Comparison of ENCODE assay signal across 23 cellular contexts in the genomic region with DNA sequence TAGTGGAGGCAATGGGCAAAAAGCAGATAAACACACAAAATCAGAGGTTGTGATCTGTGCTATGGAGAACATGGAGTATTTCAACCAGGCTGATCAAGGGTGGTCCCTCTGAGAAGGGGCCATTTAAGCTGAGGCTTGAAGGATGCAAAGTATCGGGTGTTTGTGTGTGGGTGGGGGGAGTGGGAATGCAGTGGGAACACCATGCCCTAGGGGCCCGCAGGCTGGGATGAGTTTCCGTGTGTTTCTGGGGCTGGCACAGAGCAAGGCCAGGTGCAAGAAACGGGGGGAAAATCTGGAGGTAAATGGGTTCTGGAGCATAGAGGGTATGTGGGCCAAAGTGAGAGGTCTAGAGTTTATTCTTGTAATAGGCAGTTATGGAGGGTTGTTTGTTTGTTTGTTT. TPM values are rescaled to one million over a fixed set of nuclear protein-coding genes. Genes with fewer than 3 reads are reported as not detected.
DNase-seq lines count a peak whose midpoint lies in the region; ATAC-seq and TF ChIP-seq lines count a peak whose summit lies in the region.
"Had no signal": no experiment of that assay in that cellular context is flagged by ENCODE, and none has a peak within 500 bp of the region (broad histone marks: within the 10 kb centered on the region; RNA-seq: fewer than 3 reads in every experiment).

No MANE protein-coding gene starts in this region.

- no peaks in the 10 kb centered on the region for H3K9me3 Mint-ChIP-seq in CD4-positive, alpha-beta memory T cell
- H3K9me3 Mint-ChIP-seq: activated CD4-positive, alpha-beta T cell treated with anti-CD3 and anti-CD28 coated beads, Interleukin-2, amount 10 ng/mL, durations not matched to agents 24 days and 14 days; activated T-cell treated with anti-CD3 and anti-CD28 coated beads, Interleukin-2, amount 50 U/mL, for 4 hours; CD14-positive monocyte had no signal

- H3K27ac ChIP-seq in heart left ventricle = peak overlapping the region in 8 of 12 donors; percentile 13 to 68 (median 36)
- peak overlapping the region in 5 of 10 donors; percentile 19 to 58 (median 45) for H3K27ac ChIP-seq in heart right ventricle
- H3K27ac ChIP-seq in gastroesophageal sphincter = peak overlapping the region in 3 of 4 donors; percentile 67 to 77 (median 69)
- peak overlapping the region; percentile 84 for H3K27ac ChIP-seq in parathyroid adenoma
- peak overlapping the region; percentile 44 to 48 for H3K27ac ChIP-seq in uterus
- H3K27ac ChIP-seq in CD4-positive, alpha-beta memory T cell (ENCODE audit: low read depth, low read length) = no peak overlapping the region
- H3K27ac ChIP-seq in PC-3 (ENCODE audit: low read length) = no peak overlapping the region
- H3K27ac ChIP-seq: 22Rv1, body of pancreas, spleen, upper lobe of right lung, VCaP had no signal

- no peaks in the 10 kb centered on the region for H3K79me2 ChIP-seq in parathyroid adenoma
- no peaks in the 10 kb centered on the region for H3K79me2 ChIP-seq in PC-3 (ENCODE audit: low read length)

- H3K9me2 ChIP-seq in PC-3 (replicated peaks; ENCODE audit: low read length) = no peaks in the 10 kb centered on the region

- WGBS in heart left ventricle, 4 donors = 84 to 95% (median 89%) methylated on average over 4 of the region's 4 CpGs
- 90 to 91% methylated on average over 4 of the region's 4 CpGs for WGBS in heart right ventricle, 2 donors
- WGBS in gastroesophageal sphincter (ENCODE audit: low coverage in 1 of 2), 2 donors = 73 to 94% methylated on average over 3 to 4 of the region's 4 CpGs

- no peaks in the 10 kb centered on the region for H3K4me1 Mint-ChIP-seq in CD4-positive, alpha-beta memory T cell
- H3K4me1 Mint-ChIP-seq: activated CD4-positive, alpha-beta T cell treated with anti-CD3 and anti-CD28 coated beads, Interleukin-2, amount 10 ng/mL, durations not matched to agents 24 days and 14 days; CD14-positive monocyte had no signal

- H3K36me3 ChIP-seq in heart left ventricle = no peaks in the 10 kb centered on the region
- H3K36me3 ChIP-seq in heart right ventricle = no peaks in the 10 kb centered on the region
- H3K36me3 ChIP-seq in gastroesophageal sphincter = no peaks in the 10 kb centered on the region
- no peaks in the 10 kb centered on the region for H3K36me3 ChIP-seq in parathyroid adenoma (ENCODE audit: control insufficient read depth, insufficient read depth, low read length)
- H3K36me3 ChIP-seq in uterus = no peaks in the 10 kb centered on the region
- no peaks in the 10 kb centered on the region for H3K36me3 ChIP-seq in CD4-positive, alpha-beta memory T cell (ENCODE audit: insufficient read depth, low read length)
- no peaks in the 10 kb centered on the region for H3K36me3 ChIP-seq in PC-3 (ENCODE audit: low read depth, low read length)
- H3K36me3 ChIP-seq: spleen, upper lobe of right lung had no signal

- ATAC-seq in heart left ventricle (no peak), heart right ventricle (no peak), gastroesophageal sphincter (no peak), PC-3 (no peak), left lobe of liver (no peak)
- ATAC-seq: activated T-cell treated with anti-CD3 and anti-CD28 coated beads, Interleukin-2, amount 50 U/mL, for 4 hours; body of pancreas; GM12878; upper lobe of right lung had no signal

- peaks cover 0 to 1% of the 10 kb centered on the region in 2 donors for H3K27me3 Mint-ChIP-seq in CD4-positive, alpha-beta memory T cell
- H3K27me3 Mint-ChIP-seq: activated CD4-positive, alpha-beta T cell treated with anti-CD3 and anti-CD28 coated beads, Interleukin-2, amount 10 ng/mL, durations not matched to agents 24 days and 14 days had no signal

- no peaks in the 10 kb centered on the region for H4K20me1 ChIP-seq in PC-3 (ENCODE audit: low read length)

- H3K36me3 Mint-ChIP-seq in CD4-positive, alpha-beta memory T cell = no peaks in the 10 kb centered on the region
- H3K36me3 Mint-ChIP-seq: CD14-positive monocyte had no signal

- H3K4me1 ChIP-seq in heart left ventricle = peaks cover 0 to 15% (median 10%) of the 10 kb centered on the region in 12 donors
- H3K4me1 ChIP-seq in heart right ventricle = peaks cover 7 to 23% (median 10%) of the 10 kb centered on the region in 9 donors
- peaks cover 0 to 22% (median 14%) of the 10 kb centered on the region in 3 donors for H3K4me1 ChIP-seq in gastroesophageal sphincter
- peaks cover 24% of the 10 kb centered on the region for H3K4me1 ChIP-seq in parathyroid adenoma
- no peaks in the 10 kb centered on the region for H3K4me1 ChIP-seq in uterus
- no peaks in the 10 kb centered on the region for H3K4me1 ChIP-seq in CD4-positive, alpha-beta memory T cell (ENCODE audit: insufficient read depth, low read length)
- no peaks in the 10 kb centered on the region for H3K4me1 ChIP-seq in PC-3 (ENCODE audit: insufficient read depth, low read length)
- H3K4me1 ChIP-seq: spleen, upper lobe of right lung had no signal

- H3K4me2 ChIP-seq in parathyroid adenoma (ENCODE audit: low read length) = no peak overlapping the region
- H3K4me2 ChIP-seq in PC-3 (ENCODE audit: low read length) = no peak overlapping the region

- TF ChIP-seq CTCF in heart left ventricle (IDR thresholded peaks at IDR 0.05) = no peak
- no peak for TF ChIP-seq CTCF in heart right ventricle (IDR thresholded peaks at IDR 0.05)
- TF ChIP-seq CTCF in gastroesophageal sphincter (IDR thresholded peaks at IDR 0.05) = no peak
- no peak for TF ChIP-seq CTCF in parathyroid adenoma (IDR thresholded peaks at IDR 0.05)
- no peak for TF ChIP-seq CTCF in uterus (IDR thresholded peaks at IDR 0.05)
- no peak for TF ChIP-seq CTCF in PC-3 (conservative IDR thresholded peaks at IDR 0.05; ENCODE audit: low read depth, low read length)

- H3K27me3 ChIP-seq in heart left ventricle (no peaks in the 10 kb centered on the region), heart right ventricle (no peaks in the 10 kb centered on the region), gastroesophageal sphincter (no peaks in the 10 kb centered on the region), parathyroid adenoma (ENCODE audit: control insufficient read depth, insufficient read depth, low read length) (no peaks in the 10 kb centered on the region), uterus (no peaks in the 10 kb centered on the region), PC-3 (ENCODE audit: low read length) (no peaks in the 10 kb centered on the region)
- no peaks in the 10 kb centered on the region for H3K27me3 ChIP-seq in CD4-positive, alpha-beta memory T cell (ENCODE audit: insufficient read depth, low read length)
- H3K27me3 ChIP-seq: body of pancreas, spleen, upper lobe of right lung had no signal

- H2AFZ ChIP-seq in parathyroid adenoma (peak overlapping the region; percentile 50), PC-3 (ENCODE audit: low read length) (no peak overlapping the region)

- no peak overlapping the region for H3K4me3 Mint-ChIP-seq in CD4-positive, alpha-beta memory T cell
- H3K4me3 Mint-ChIP-seq: activated CD4-positive, alpha-beta T cell treated with anti-CD3 and anti-CD28 coated beads, Interleukin-2, amount 10 ng/mL, durations not matched to agents 24 days and 14 days; activated T-cell treated with anti-CD3 and anti-CD28 coated beads, Interleukin-2, amount 50 U/mL, for 4 hours; CD14-positive monocyte had no signal

- POLR2A ChIA-PET in CD4-positive, alpha-beta memory T cell (lab: Charles Lee; ENCODE audit: partially characterized antibody) = no interaction called here
- POLR2A ChIA-PET in PC-3 (lab: Charles Lee; ENCODE audit: unreplicated experiment) = no interaction called here

- CTCF ChIA-PET in CD4-positive, alpha-beta memory T cell (lab: Charles Lee; ENCODE audit: partially characterized antibody) = interaction anchor here (1.2 kb wide), 1 partner anchor 26 kb away, joined by 4 read pairs; no protein-coding TSS in a partner anchor
- CTCF ChIA-PET in PC-3 (lab: Charles Lee) = no interaction called here

- no peaks in the 10 kb centered on the region for H3K9me3 ChIP-seq in heart left ventricle
- H3K9me3 ChIP-seq in heart right ventricle = no peaks in the 10 kb centered on the region
- H3K9me3 ChIP-seq in gastroesophageal sphincter = no peaks in the 10 kb centered on the region
- H3K9me3 ChIP-seq in parathyroid adenoma (ENCODE audit: control insufficient read depth, low read length) = no peaks in the 10 kb centered on the region
- H3K9me3 ChIP-seq in uterus = no peaks in the 10 kb centered on the region
- no peaks in the 10 kb centered on the region for H3K9me3 ChIP-seq in CD4-positive, alpha-beta memory T cell (ENCODE audit: control insufficient read depth in 1 of 2, low read length in 2 of 2)
- H3K9me3 ChIP-seq in PC-3 (ENCODE audit: low read length) = no peaks in the 10 kb centered on the region
- H3K9me3 ChIP-seq: body of pancreas, spleen, upper lobe of right lung had no signal

- intact Hi-C loops in heart left ventricle (cut with DNase I) = loop anchor here in 1 of 10 donors (10.0 kb wide), 1 partner anchor 57 kb away; no protein-coding TSS in a partner anchor
- intact Hi-C loops in heart right ventricle (cut with DNase I) = no loop called here
- intact Hi-C loops in uterus (cut with DNase I; ENCODE audit: low total_unique reads) = no loop called here
- intact Hi-C loops in CD4-positive, alpha-beta memory T cell (cut with micrococcal nuclease) = no loop called here
- intact Hi-C loops in PC-3 (cut with micrococcal nuclease) = no loop called here

- DNase-seq in heart left ventricle (no peak), heart right ventricle (no peak), uterus (no peak), PC-3 (no peak), left lobe of liver (ENCODE audit: low spot score) (no peak)
- no peak for DNase-seq in CD4-positive, alpha-beta memory T cell
- DNase-seq: activated CD4-positive, alpha-beta T cell treated with anti-CD3 and anti-CD28 coated beads, Interleukin-2, amount 10 ng/mL, durations not matched to agents 24 days and 14 days; activated T-cell treated with anti-CD3 and anti-CD28 coated beads, Interleukin-2, amount 50 U/mL, for 4 hours; EL; kidney glomerular epithelial cell; mammary epithelial cell; NCI-H1048; NCI-H2171; NCI-H510A; spleen; upper lobe of right lung had no signal

- H3K4me3 ChIP-seq in heart left ventricle = no peak overlapping the region
- H3K4me3 ChIP-seq in heart right ventricle = no peak overlapping the region
- no peak overlapping the region for H3K4me3 ChIP-seq in gastroesophageal sphincter
- H3K4me3 ChIP-seq in parathyroid adenoma (ENCODE audit: low read depth, low read length) = no peak overlapping the region
- no peak overlapping the region for H3K4me3 ChIP-seq in uterus
- H3K4me3 ChIP-seq in CD4-positive, alpha-beta memory T cell (ENCODE audit: low read length in 2 of 2) = no peak overlapping the region
- H3K4me3 ChIP-seq in PC-3 (ENCODE audit: low read length) = no peak overlapping the region
- H3K4me3 ChIP-seq: body of pancreas, GM12878, spleen, upper lobe of right lung had no signal

- BruUV-seq in PC-3 (replicated peaks; lab: Mats Ljungman, UMichigan) = no TSS peak

- no peak for TF ChIP-seq EP300 in gastroesophageal sphincter (IDR thresholded peaks at IDR 0.05)

- H3K9ac ChIP-seq in parathyroid adenoma (no peak overlapping the region), PC-3 (ENCODE audit: low read length) (no peak overlapping the region)

- TF ChIP-seq POLR2A in heart left ventricle (IDR thresholded peaks at IDR 0.05) = no peak
- TF ChIP-seq POLR2A in gastroesophageal sphincter (IDR thresholded peaks at IDR 0.05) = no peak
- TF ChIP-seq POLR2A in uterus (IDR thresholded peaks at IDR 0.05) = no peak

- no peaks in the 10 kb centered on the region for H3F3A ChIP-seq in PC-3 (ENCODE audit: low read length, unreplicated experiment)

- peak overlapping the region in 1 of 7 donors; percentile 5 for H3K27ac Mint-ChIP-seq in CD4-positive, alpha-beta memory T cell
- H3K27ac Mint-ChIP-seq: activated CD4-positive, alpha-beta T cell treated with anti-CD3 and anti-CD28 coated beads, Interleukin-2, amount 10 ng/mL, durations not matched to agents 24 days and 14 days; CD14-positive monocyte had no signal

RNA-seq across cellular contexts. Expression of a gene that starts 13.8 kb away (rescaled TPM):
- total RNA-seq in heart left ventricle = 100 to 1,000 TPM in 8 of 9 donors, 10 to 100 TPM in 1; 91.6 to 189 (median 181) TPM
- 10 to 100 TPM; 36.5 to 89.9 TPM for polyA plus RNA-seq in heart left ventricle
- total RNA-seq in heart right ventricle = 100 to 1,000 TPM; 138 to 197 (median 170) TPM
- 10 to 100 TPM; 26.4 to 30.4 TPM for polyA plus RNA-seq in heart right ventricle
- 100 to 1,000 TPM in 1 of 4 donors, 10 to 100 TPM in 3; 64.6 to 118 (median 80.1) TPM for total RNA-seq in gastroesophageal sphincter
- 100 to 1,000 TPM in 1 of 4 donors, 10 to 100 TPM in 3; 33.3 to 202 (median 47.1) TPM for total RNA-seq in uterus
- 100 to 1,000 TPM; 152 to 159 TPM for total RNA-seq in CD4-positive, alpha-beta memory T cell
- polyA plus RNA-seq in CD4-positive, alpha-beta memory T cell = 10 to 100 TPM in 1 of 2 donors, 1 to 10 TPM in 1; 6.0 to 28.8 TPM
- total RNA-seq in PC-3 (2014; rRNA removed) = 63.9 and 123 TPM in 2 replicates
- 83.2 TPM for total RNA-seq in left lobe of liver

Comparison
In these comparisons a context has a peak if more than half of its experiments do, and no peak if none do; other contexts are left out.
1. H3K27ac ChIP-seq: peak in heart left ventricle (8 of 12), gastroesophageal sphincter (3 of 4), parathyroid adenoma (single experiment) and uterus (2 of 2); none in CD4-positive, alpha-beta memory T cell (single experiment) and PC-3 (single experiment).